Comparison of ENCODE assay signal across 21 cellular contexts in genomic region chr11:86787018-86787417, GRCh38. TPM values are rescaled to one million over a fixed set of nuclear protein-coding genes. Genes with fewer than 3 reads are reported as not detected.
DNase-seq lines count a peak whose midpoint lies in the region; ATAC-seq, FAIRE-seq and TF ChIP-seq lines count a peak whose summit lies in the region.
"Had no signal": no experiment of that assay in that cellular context is flagged by ENCODE, and none has a peak within 500 bp of the region (broad histone marks: within the 10 kb centered on the region; RNA-seq: fewer than 3 reads in every experiment).

No MANE protein-coding gene starts in this region.

- WGBS in K562 (ENCODE audit: insufficient coverage, low coverage, missing lambda C conversion rate): 0% methylated on average over 2 of the region's 2 CpGs
- 84 to 87% methylated on average over 2 of the region's 2 CpGs for WGBS in aorta, 2 donors

- H3K27me3 ChIP-seq in K562 (ENCODE audit: control insufficient read depth in 2 of 2, insufficient read depth in 2 of 2, low read length in 2 of 2) (peaks cover 9 to 13% of the 10 kb centered on the region in 2 experiments; a peak in 3 of 5 replicates), aorta (ENCODE audit: control insufficient read depth in 1 of 2, insufficient read depth in 2 of 2, low read length in 1 of 2) (no peaks in the 10 kb centered on the region), WERI-Rb-1 (ENCODE audit: insufficient read depth, low read depth, severe bottlenecking) (no peaks in the 10 kb centered on the region), PC-9 (ENCODE audit: insufficient read depth, low read depth) (no peaks in the 10 kb centered on the region)

- no peak for TF ChIP-seq CTCF in K562 (IDR thresholded peaks at IDR 0.05 in 2 of 3, conservative IDR thresholded peaks at IDR 0.05 in 1 of 3; ENCODE audit: insufficient read depth in 2 of 3, low read depth in 1 of 3, low read length in 3 of 3)
- TF ChIP-seq CTCF in WERI-Rb-1 (IDR thresholded peaks at IDR 0.05; ENCODE audit: low read depth, low read length): no peak
- no peak for TF ChIP-seq CTCF in PC-9 (conservative IDR thresholded peaks at IDR 0.05)

- TF ChIP-seq EP300 in K562 (IDR thresholded peaks at IDR 0.05; ENCODE audit: low read length): no peak

- H3K9me3 ChIP-seq in K562 (replicated peaks; ENCODE audit: control insufficient read depth, insufficient read depth, low read depth, low read length) (no peaks in the 10 kb centered on the region), aorta (ENCODE audit: control insufficient read depth, low read length) (no peaks in the 10 kb centered on the region), WERI-Rb-1 (ENCODE audit: severe bottlenecking) (no peaks in the 10 kb centered on the region), PC-9 (ENCODE audit: insufficient read depth, low read depth) (0 out of 2 replicates have a peak, but pooled peaks cover 3% of the 10 kb centered on the region)
- H3K9me3 ChIP-seq: A549 had no signal

- peaks cover 15% of the 10 kb centered on the region for H3F3A ChIP-seq in PC-9 (ENCODE audit: insufficient read depth, low read depth)

- no peak for TF ChIP-seq RAD21 in K562 (CRISPR knock-in tag; conservative IDR thresholded peaks at IDR 0.05 in 1 of 2, IDR thresholded peaks at IDR 0.05 in 1 of 2)

- no peak for ATAC-seq in K562
- ATAC-seq in left colon: peak; percentile 96
- no peak for ATAC-seq in aorta (ENCODE audit: low FRiP score)
- ATAC-seq: A549, HepG2 had no signal

- no peaks in the 10 kb centered on the region for H4K20me1 ChIP-seq in K562 (replicated peaks; ENCODE audit: control insufficient read depth, insufficient read depth, low read length)
- no peaks in the 10 kb centered on the region for H4K20me1 ChIP-seq in PC-9 (ENCODE audit: insufficient read depth)

- H3K4me3 ChIP-seq in K562 (no peak overlapping the region), aorta (ENCODE audit: low read length in 2 of 2) (no peak overlapping the region), WERI-Rb-1 (ENCODE audit: low read depth, low read length) (no peak overlapping the region), PC-9 (no peak overlapping the region)
- H3K4me3 ChIP-seq: A549 had no signal

- H3K4me2 ChIP-seq in K562 (ENCODE audit: insufficient read depth, low read length) (no peak overlapping the region), PC-9 (no peak overlapping the region)
- H3K4me2 ChIP-seq: A549 had no signal

- TF ChIP-seq POLR2A in K562 (conservative IDR thresholded peaks at IDR 0.05): no peak

- H3K9me1 ChIP-seq in K562 (ENCODE audit: control insufficient read depth, insufficient read depth, low read length): no peaks in the 10 kb centered on the region

- FAIRE-seq in K562 (lab: Jason Lieb, UNC): no peak
- FAIRE-seq: A549, GM12892, GM18507, H1, HepG2 had no signal

- intact Hi-C loops in K562 (cut with micrococcal nuclease) (no loop called here), left colon (cut with DNase I, micrococcal nuclease) (no loop called here), aorta (cut with DNase I) (no loop called here), PC-9 (cut with micrococcal nuclease; ENCODE audit: unreplicated experiment) (no loop called here)

- POLR2A ChIA-PET in K562 (lab: Yijun Ruan, JAX) (no interaction called here), PC-9 (lab: Charles Lee; ENCODE audit: unreplicated experiment) (no interaction called here)

- H3K79me2 ChIP-seq in K562 (ENCODE audit: control insufficient read depth, insufficient read depth, low read length) (no peaks in the 10 kb centered on the region), PC-9 (ENCODE audit: low read depth) (no peaks in the 10 kb centered on the region)

- in situ Hi-C loops in K562 (cut with MboI): no loop called here

- CTCF ChIA-PET in K562 (lab: Yijun Ruan, JAX; ENCODE audit: low intra/inter-chr PET ratio): no interaction called here
- CTCF ChIA-PET in PC-9 (lab: Charles Lee): no interaction called here

- H3K4me1 ChIP-seq in K562 (replicated peaks in 1 of 2; ENCODE audit: control insufficient read depth in 2 of 2, insufficient read depth in 2 of 2, low read length in 2 of 2) (no peaks in the 10 kb centered on the region; a peak in 1 of 5 replicates), aorta (ENCODE audit: control insufficient read depth in 1 of 2, insufficient read depth in 2 of 2, low read length in 2 of 2) (no peaks in the 10 kb centered on the region), PC-9 (replicated peaks; ENCODE audit: insufficient read depth) (peaks cover 43% of the 10 kb centered on the region)

- H2AFZ ChIP-seq in K562 (ENCODE audit: low read depth, low read length): no peak overlapping the region
- no peak overlapping the region for H2AFZ ChIP-seq in PC-9

- no peaks in the 10 kb centered on the region for H3K9me2 ChIP-seq in PC-9 (ENCODE audit: insufficient read depth)

- H3K9ac ChIP-seq in K562 (ENCODE audit: insufficient read depth in 1 of 2, low read depth in 2 of 2, low read length in 2 of 2): no peak overlapping the region

- BruUV-seq in K562 (replicated peaks; lab: Mats Ljungman, UMichigan): no TSS peak
- no TSS peak for BruUV-seq in PC-9 (replicated peaks; lab: Mats Ljungman, UMichigan)

- no peaks in the 10 kb centered on the region for H3K36me3 ChIP-seq in K562 (ENCODE audit: control insufficient read depth, insufficient read depth, low read length)
- H3K36me3 ChIP-seq in aorta (ENCODE audit: control insufficient read depth in 1 of 2, insufficient read depth in 2 of 2, low read length in 1 of 2): no peaks in the 10 kb centered on the region
- no peaks in the 10 kb centered on the region for H3K36me3 ChIP-seq in WERI-Rb-1
- no peaks in the 10 kb centered on the region for H3K36me3 ChIP-seq in PC-9 (ENCODE audit: low read depth)

- DNase-seq in NOMO-1 treated with DMSO at 0.1 percent for 48 hours (lab: John Stamatoyannopoulos, UW; ENCODE audit: unreplicated experiment) (peak; percentile 49), NOMO-1 treated with dmso at 0.1 percent for 144 hours (lab: John Stamatoyannopoulos, UW; ENCODE audit: unreplicated experiment) (no peak), K562 (ENCODE audit: extremely low read depth in 1 of 4, low spot score in 3 of 4) (no peak), left colon (no peak), aorta (no peak), WERI-Rb-1 (no peak), PC-9 (no peak)
- no peak for DNase-seq in activated CD8-positive, alpha-beta memory T cell treated with anti-CD3 and anti-CD28 coated beads, Interleukin-2, amount 50 U/mL, for 48 hours
- DNase-seq: AML-193; CD4-positive, alpha-beta T cell; DMS153; DMS79; GDM1; H9 had no signal

- H3K27ac ChIP-seq in K562 (ENCODE audit: extremely low read depth, low read depth, low read length): no peak overlapping the region
- no peak overlapping the region for H3K27ac ChIP-seq in aorta (ENCODE audit: low read depth in 1 of 2, low read length in 2 of 2)
- no peak overlapping the region for H3K27ac ChIP-seq in WERI-Rb-1
- no peak overlapping the region for H3K27ac ChIP-seq in PC-9
- H3K27ac ChIP-seq: 22Rv1, C4-2B had no signal

TF ChIP-seq in K562, 482 proteins besides CTCF, POLR2A, EP300 and RAD21:
- TF ChIP-seq ZNF79 (CRISPR knock-in tag; IDR thresholded peaks at IDR 0.05; ENCODE audit: low read depth) (peak; percentile 66; the same call in 1 of the 2 replicates), CREB5 (CRISPR knock-in tag; IDR thresholded peaks at IDR 0.05) (no peak)
TF ChIP-seq in K562: peak in this region for 1.

RNA-seq across cellular contexts. Expression of gene PRSS23, which starts 13.3 kb away (rescaled TPM):
- total RNA-seq in K562 (2011; cell fraction: chromatin; rRNA removed; ENCODE audit: low replicate concordance): not detected in 2 replicates
- 0.13 TPM in 1 of 2 replicates, not detected in the other for total RNA-seq in K562 (2011; cell fraction: nucleolus; rRNA removed)
- total RNA-seq in K562 (2011; cell fraction: nucleoplasm; rRNA removed): not detected in 2 replicates
- 0.05 and 0.16 TPM in 2 replicates for total RNA-seq in K562 (2014; rRNA removed)
- 0.11 and 0.16 TPM in 2 replicates for total RNA-seq in K562 (2014; rRNA removed; fragmentation: Illumina TruSeq; extraction: Trizol)
- total RNA-seq in K562 (2015; rRNA removed; fragmentation: Illumina TruSeq; extraction: Trizol): 0.14 and 0.23 TPM in 2 replicates
- total RNA-seq in K562 (2021): 0.51 and 0.58 TPM in 2 replicates
- not detected in 2 replicates for polyA plus RNA-seq in K562 (2011; rRNA removed)
- 0.03 and 0.12 TPM in 2 replicates for polyA plus RNA-seq in K562 (2011; cell fraction: cytosol; rRNA removed)
- polyA plus RNA-seq in K562 (2011; cell fraction: nucleus; rRNA removed): 0.06 TPM in 1 of 2 replicates, not detected in the other
- 0.33 and 0.69 TPM in 2 replicates for polyA plus RNA-seq in K562 (2012)
- 0.19 and 0.24 TPM in 2 replicates for polyA plus RNA-seq in K562 (2014; fragmentation: Illumina TruSeq; extraction: Trizol)
- under 1 TPM; 0.04 to 0.11 TPM for polyA plus RNA-seq in K562 (2014; fragmentation: Nextera tagmentation; extraction: Ambion mirVana)
- 0.03 TPM in 1 of 2 replicates, not detected in the other for polyA plus RNA-seq in K562 (2014; rRNA removed)
- 0.03 TPM in 1 of 2 replicates, not detected in the other for polyA minus RNA-seq in K562 (2011; rRNA and poly(A)+ RNA removed)
- polyA minus RNA-seq in K562 (2011; cell fraction: cytosol; rRNA and poly(A)+ RNA removed): 2.6 and 3.0 TPM in 2 replicates
- 0.13 and 0.33 TPM in 2 replicates for polyA minus RNA-seq in K562 (2011; cell fraction: nucleus; rRNA and poly(A)+ RNA removed)
- 100 to 1,000 TPM in 1 of 2 donors, 10 to 100 TPM in 1; 54.3 to 124 TPM for total RNA-seq in left colon
- 100 to 1,000 TPM; 109 to 245 TPM for total RNA-seq in aorta
- polyA plus RNA-seq in aorta: 100 to 1,000 TPM in 1 of 2 donors, 10 to 100 TPM in 1; 68.1 to 140 TPM
- total RNA-seq in PC-9 (2021): 221 and 235 TPM in 2 replicates

Comparison
In these comparisons a context has a peak if more than half of its experiments do, and no peak if none do; other contexts are left out.
1. RNA of gene PRSS23, which starts 13.3 kb away (total RNA-seq): 109 to 245 TPM in aorta, 221 to 235 TPM in PC-9 and 54.3 to 124 TPM in left colon; 0.05 to 0.58 TPM in K562; every median in the first group is over 10 times any median in the second.